Comparison of ENCODE assay signal across 21 cellular contexts in genomic region chr2:219908538-219908937, GRCh38.
"Had no signal": no experiment of that assay in that cellular context is flagged by ENCODE, and none has a peak within 500 bp of the region (broad histone marks: within the 10 kb centered on the region; RNA-seq: fewer than 3 reads in every experiment).

No MANE protein-coding gene starts in this region.

- H3K27me3 Mint-ChIP-seq: activated naive CD4-positive, alpha-beta T cell treated with anti-CD3 and anti-CD28 coated beads, Interleukin-2, amount 10 ng/mL, durations not matched to agents 7 days and 5 days; activated naive CD8-positive, alpha-beta T cell treated with anti-CD3 and anti-CD28 coated beads, Interleukin-2, amount 50 U/mL, for 24 hours; brain had no signal

- H3K27ac Mint-ChIP-seq: activated naive CD4-positive, alpha-beta T cell treated with anti-CD3 and anti-CD28 coated beads, Interleukin-2, amount 10 ng/mL, durations not matched to agents 7 days and 5 days; activated naive CD8-positive, alpha-beta T cell treated with anti-CD3 and anti-CD28 coated beads, Interleukin-2, amount 50 U/mL, for 24 hours; brain had no signal

- H3K4me1 Mint-ChIP-seq: activated naive CD4-positive, alpha-beta T cell treated with anti-CD3 and anti-CD28 coated beads, Interleukin-2, amount 10 ng/mL, durations not matched to agents 7 days and 5 days; activated naive CD8-positive, alpha-beta T cell treated with anti-CD3 and anti-CD28 coated beads, Interleukin-2, amount 50 U/mL, for 24 hours had no signal

- H3K4me1 ChIP-seq: foreskin keratinocyte, left lung, prostate gland, vagina had no signal

- ATAC-seq: activated naive CD8-positive, alpha-beta T cell treated with anti-CD3 and anti-CD28 coated beads, Interleukin-2, amount 50 U/mL, for 24 hours; activated T-cell treated with anti-CD3 and anti-CD28 coated beads, Interleukin-2, amount 50 U/mL, for 4 hours; foreskin keratinocyte; left lung; right cardiac atrium had no signal

- H3K27me3 ChIP-seq: foreskin keratinocyte, left lung, vagina had no signal

- H3K9me3 Mint-ChIP-seq: activated naive CD4-positive, alpha-beta T cell treated with anti-CD3 and anti-CD28 coated beads, Interleukin-2, amount 10 ng/mL, durations not matched to agents 7 days and 5 days; activated naive CD8-positive, alpha-beta T cell treated with anti-CD3 and anti-CD28 coated beads, Interleukin-2, amount 50 U/mL, for 24 hours; activated T-cell treated with anti-CD3 and anti-CD28 coated beads, Interleukin-2, amount 50 U/mL, for 4 hours had no signal

- H3K36me3 Mint-ChIP-seq: activated naive CD4-positive, alpha-beta T cell treated with anti-CD3 and anti-CD28 coated beads, Interleukin-2, amount 10 ng/mL, durations not matched to agents 7 days and 5 days; brain had no signal

- H3K27ac ChIP-seq: foreskin keratinocyte, left lung, prostate gland, stomach, vagina had no signal

- H3K9me3 ChIP-seq: left lung, prostate gland, stomach, vagina had no signal

- H3K4me3 ChIP-seq: left lung, prostate gland, stomach, vagina had no signal

- H3K4me3 Mint-ChIP-seq: activated naive CD4-positive, alpha-beta T cell treated with anti-CD3 and anti-CD28 coated beads, Interleukin-2, amount 10 ng/mL, durations not matched to agents 7 days and 5 days; activated naive CD8-positive, alpha-beta T cell treated with anti-CD3 and anti-CD28 coated beads, Interleukin-2, amount 50 U/mL, for 24 hours; activated T-cell treated with anti-CD3 and anti-CD28 coated beads, Interleukin-2, amount 50 U/mL, for 4 hours; brain had no signal

- DNase-seq: activated CD4-positive, alpha-beta T cell treated with anti-CD3 and anti-CD28 coated beads, Interleukin-2, amount 50 U/mL, for 1 hour; activated CD4-positive, CD25-positive, alpha-beta regulatory T cell treated with anti-CD3 and anti-CD28 coated beads, Interleukin-2, amount 50 U/mL, for 72 hours; activated CD8-positive, alpha-beta memory T cell treated with anti-CD3 and anti-CD28 coated beads, Interleukin-2, amount 50 U/mL, for 4 hours; activated naive CD4-positive, alpha-beta T cell treated with anti-CD3 and anti-CD28 coated beads, Interleukin-2, amount 10 ng/mL, durations not matched to agents 7 days and 5 days; activated naive CD8-positive, alpha-beta T cell treated with anti-CD3 and anti-CD28 coated beads, Interleukin-2, amount 50 U/mL, for 24 hours; activated T-cell treated with anti-CD3 and anti-CD28 coated beads, Interleukin-2, amount 50 U/mL, for 4 hours; anterior cingulate cortex; caudate nucleus; foreskin keratinocyte; hypothalamus; kidney; left lung; midbrain; right cardiac atrium; stimulated activated CD4-positive, alpha-beta T cell treated with anti-CD3 and anti-CD28 coated beads, Interleukin-2, amount 100 ng/mL, for 24 hours; stomach; T1000; trophoblast cell had no signal

- H3K36me3 ChIP-seq: left lung, prostate gland, stomach, vagina had no signal
